Comparison of ENCODE assay signal across 9 cellular contexts in genomic region chr4:173509031-173510001, GRCh38. TPM values are rescaled to one million over a fixed set of nuclear protein-coding genes. Genes with fewer than 3 reads are reported as not detected.
DNase-seq lines count a peak whose midpoint lies in the region; ATAC-seq and TF ChIP-seq lines count a peak whose summit lies in the region.
"Had no signal": no experiment of that assay in that cellular context is flagged by ENCODE, and none has a peak within 500 bp of the region (broad histone marks: within the 10 kb centered on the region; RNA-seq: fewer than 3 reads in every experiment).

No MANE protein-coding gene starts in this region.

- no peaks in the 10 kb centered on the region for H3K36me3 ChIP-seq in esophagus (ENCODE audit: control insufficient read depth in 2 of 2, insufficient read depth in 2 of 2, low read length in 1 of 2)
- no peaks in the 10 kb centered on the region for H3K36me3 ChIP-seq in neural progenitor cell

- peak overlapping the region; percentile 79 for H3K4me2 ChIP-seq in neural progenitor cell

- peaks cover 20% of the 10 kb centered on the region for H3K4me1 Mint-ChIP-seq in activated CD8-positive, alpha-beta memory T cell treated with anti-CD3 and anti-CD28 coated beads, Interleukin-2, amount 10 ng/mL, durations not matched to agents 7 days and 5 days
- H3K4me1 Mint-ChIP-seq in IgD-negative memory B cell, result peaks cover 20 to 43% (median 30%) of the 10 kb centered on the region in 3 donors
- H3K4me1 Mint-ChIP-seq in neural progenitor cell, result peaks cover 17% of the 10 kb centered on the region

- peaks cover 98% of the 10 kb centered on the region for H3K27me3 Mint-ChIP-seq in activated CD8-positive, alpha-beta memory T cell treated with anti-CD3 and anti-CD28 coated beads, Interleukin-2, amount 10 ng/mL, durations not matched to agents 7 days and 5 days
- peaks cover 78% of the 10 kb centered on the region for H3K27me3 Mint-ChIP-seq in IgD-negative memory B cell
- H3K27me3 Mint-ChIP-seq in neural progenitor cell (ENCODE audit: insufficient read depth, low read depth), result peaks cover 95% of the 10 kb centered on the region

- WGBS in esophagus, 2 donors, result 13 to 17% methylated on average over 71 to 72 of the region's 72 CpGs

- H3K27ac Mint-ChIP-seq in activated CD8-positive, alpha-beta memory T cell treated with anti-CD3 and anti-CD28 coated beads, Interleukin-2, amount 10 ng/mL, durations not matched to agents 7 days and 5 days, result no peak overlapping the region
- H3K27ac Mint-ChIP-seq in IgD-negative memory B cell, result peak overlapping the region in 2 of 3 donors; percentile 76 to 80
- H3K27ac Mint-ChIP-seq in neural progenitor cell, result no peak overlapping the region

- CTCF ChIA-PET in activated CD8-positive, alpha-beta memory T cell treated with anti-CD3 and anti-CD28 coated beads, Interleukin-2, amount 10 ng/mL, durations not matched to agents 7 days and 5 days (lab: Charles Lee), result interaction anchor here (1.2 kb wide), 1 partner anchor 15 kb away, joined by 3 read pairs; no protein-coding TSS in a partner anchor

- H3K4me1 ChIP-seq in esophagus (ENCODE audit: control insufficient read depth in 2 of 2, insufficient read depth in 2 of 2, low read length in 1 of 2) (no peaks in the 10 kb centered on the region), neural progenitor cell (no peaks in the 10 kb centered on the region)

- no peaks in the 10 kb centered on the region for H3K9me3 Mint-ChIP-seq in activated CD8-positive, alpha-beta memory T cell treated with anti-CD3 and anti-CD28 coated beads, Interleukin-2, amount 10 ng/mL, durations not matched to agents 7 days and 5 days (ENCODE audit: low read depth)
- peaks cover 0 to 13% (median 2%) of the 10 kb centered on the region in 3 donors for H3K9me3 Mint-ChIP-seq in IgD-negative memory B cell
- peaks cover 8% of the 10 kb centered on the region for H3K9me3 Mint-ChIP-seq in neural progenitor cell

- peaks cover 0 to 12% of the 10 kb centered on the region in 2 donors for H3K27me3 ChIP-seq in esophagus (ENCODE audit: control insufficient read depth in 1 of 2, insufficient read depth in 2 of 2, low read length in 2 of 2)
- H3K27me3 ChIP-seq in neural progenitor cell, result peaks cover 100% of the 10 kb centered on the region

- H4K20me1 ChIP-seq in neural progenitor cell (ENCODE audit: low read depth), result peaks cover 20% of the 10 kb centered on the region

- H3K27ac ChIP-seq in esophagus (ENCODE audit: low read depth in 2 of 2, low read length in 1 of 2), result peak overlapping the region in 1 of 2 donors; percentile 5
- H3K27ac ChIP-seq in neural progenitor cell, result no peak overlapping the region
- H3K27ac ChIP-seq: C4-2B had no signal

- H3K9me3 ChIP-seq in esophagus (ENCODE audit: control insufficient read depth in 2 of 2, insufficient read depth in 1 of 2, low read depth in 1 of 2, low read length in 1 of 2) (peaks cover 2 to 13% of the 10 kb centered on the region in 2 donors), neural progenitor cell (ENCODE audit: low read depth) (no peaks in the 10 kb centered on the region)

- peak overlapping the region; percentile 65 for H3K4me3 Mint-ChIP-seq in activated CD8-positive, alpha-beta memory T cell treated with anti-CD3 and anti-CD28 coated beads, Interleukin-2, amount 10 ng/mL, durations not matched to agents 7 days and 5 days
- H3K4me3 Mint-ChIP-seq in IgD-negative memory B cell, result peak overlapping the region; percentile 80 to 95 (median 93)
- H3K4me3 Mint-ChIP-seq in neural progenitor cell, result peak overlapping the region; percentile 84

- peaks cover 17% of the 10 kb centered on the region for H3F3A ChIP-seq in neural progenitor cell (ENCODE audit: low read depth)

- DNase-seq in activated CD8-positive, alpha-beta memory T cell treated with anti-CD3 and anti-CD28 coated beads, Interleukin-2, amount 10 ng/mL, durations not matched to agents 7 days and 5 days, result no peak
- DNase-seq in activated CD8-positive, alpha-beta memory T cell treated with anti-CD3 and anti-CD28 coated beads for 24 hours, result no peak
- DNase-seq in neural progenitor cell (ENCODE audit: low spot score) (peak; percentile 66), NCI-H146 (lab: John Stamatoyannopoulos, UW) (no peak), NCI-H1092 (lab: John Stamatoyannopoulos, UW) (no peak)
- DNase-seq in effector CD4-positive, alpha-beta T cell, result no peak

- peak overlapping the region; percentile 67 for H2AFZ ChIP-seq in neural progenitor cell (replicated peaks)

- peak; percentile 57 for ATAC-seq in activated CD8-positive, alpha-beta memory T cell treated with anti-CD3 and anti-CD28 coated beads, Interleukin-2, amount 10 ng/mL, durations not matched to agents 7 days and 5 days

- no peak for TF ChIP-seq CTCF in neural progenitor cell (IDR thresholded peaks at IDR 0.05)

- H3K4me3 ChIP-seq in esophagus (ENCODE audit: low read depth in 1 of 2, low read length in 2 of 2) (peak overlapping the region; percentile 29 to 34), neural progenitor cell (peak overlapping the region; percentile 48)

- H3K36me3 Mint-ChIP-seq in activated CD8-positive, alpha-beta memory T cell treated with anti-CD3 and anti-CD28 coated beads, Interleukin-2, amount 10 ng/mL, durations not matched to agents 7 days and 5 days, result peaks cover 11% of the 10 kb centered on the region
- H3K36me3 Mint-ChIP-seq in IgD-negative memory B cell (peaks cover 3% of the 10 kb centered on the region), neural progenitor cell (no peaks in the 10 kb centered on the region)

- no peak overlapping the region for H3K9ac ChIP-seq in neural progenitor cell

- no peaks in the 10 kb centered on the region for H3K79me2 ChIP-seq in neural progenitor cell (ENCODE audit: low read depth)

RNA-seq across cellular contexts. Expression of gene HAND2, which starts 20.7 kb away (rescaled TPM):
- not detected for total RNA-seq in activated CD8-positive, alpha-beta memory T cell treated with anti-CD3 and anti-CD28 coated beads, Interleukin-2, amount 10 ng/mL, durations not matched to agents 7 days and 5 days
- polyA plus RNA-seq in IgD-negative memory B cell (not detected), esophagus (1 to 10 TPM; 1.4 to 2.0 TPM)
- total RNA-seq in neural progenitor cell (ENCODE audit: low replicate concordance), result 0.09 TPM in 1 of 2 replicates, not detected in the other

Comparison
In these comparisons a context has a peak if more than half of its experiments do, and no peak if none do; other contexts are left out.
1. H3K27ac Mint-ChIP-seq: peak in IgD-negative memory B cell (2 of 3); none in activated CD8-positive, alpha-beta memory T cell treated with anti-CD3 and anti-CD28 coated beads, Interleukin-2, amount 10 ng/mL, durations not matched to agents 7 days and 5 days (single experiment) and neural progenitor cell (single experiment).
2. Peak in every context shown above with its lines, with median percentiles within 50 percentile points of each other: H3K4me3 Mint-ChIP-seq.